In genomic region chr13:30465541-30466357, GRCh38 we compare ENCODE assay signal across 8 cellular contexts. TPM values are rescaled to one million over a fixed set of nuclear protein-coding genes. Genes with fewer than 3 reads are reported as not detected.
DNase-seq lines count a peak whose midpoint lies in the region; TF ChIP-seq lines count a peak whose summit lies in the region.

Gene HMGB1, minus strand, starts transcription at chr13:30465936. Its CDS starts 2,256 bp downstream, at chr13:30463680.

- CTCF ChIA-PET in HEK293T (lab: Yijun Ruan, JAX), result no interaction called here

- in situ Hi-C loops in SK-MEL-5 (cut with HindIII; ENCODE audit: low pct_unique_long_range_greater_than_20kb, low sequenced_read_pairs), result no loop called here

- H3K4me3 ChIP-seq in neuron (ENCODE audit: low read length) (peak within 1 kb of the TSS; percentile 64), subcutaneous abdominal adipose tissue (ENCODE audit: low read depth in 1 of 5, low read length in 5 of 5) (peak within 1 kb of the TSS in 4 of 5 donors; percentile 70 to 80 (median 76))

- H3K4me1 ChIP-seq in neuron (ENCODE audit: insufficient read depth, low read length), result peaks cover 27% of the 10 kb centered on the region
- peaks cover 3 to 38% (median 25%) of the 10 kb centered on the region in 5 donors for H3K4me1 ChIP-seq in subcutaneous abdominal adipose tissue (ENCODE audit: control insufficient read depth in 5 of 5, insufficient read depth in 5 of 5, low read length in 5 of 5)

- peak within 1 kb of the TSS in 4 of 5 donors; percentile 64 to 93 (median 82) for H3K9ac ChIP-seq in subcutaneous abdominal adipose tissue (ENCODE audit: low read length in 5 of 5)

- POLR2A ChIA-PET in HEK293T (lab: Yijun Ruan, JAX), result interaction anchor here (0.8 to 3.5 kb wide), 6 partner anchors 46 to 586 kb away, joined by 3 to 10 read pairs (median 3); partner anchors contain the start of genes KATNAL1 and USPL1

- DNase-seq in GF-D8 (lab: John Stamatoyannopoulos, UW) (peak; percentile 99), HEK293T (ENCODE audit: extremely low spot score) (peak; percentile 93), MV-4-11 (lab: John Stamatoyannopoulos, UW) (peak; percentile 99), SK-MEL-5 (ENCODE audit: low read depth, low spot score) (peak; percentile 100), foreskin melanocyte (peak; percentile 98)
- peak; percentile 97 for DNase-seq in activated naive CD4-positive, alpha-beta T cell treated with Interleukin-2 at 50 U/mL for 16 hours

- H3K36me3 ChIP-seq in neuron (ENCODE audit: insufficient read depth, low read length) (peaks cover 22% of the 10 kb centered on the region), subcutaneous abdominal adipose tissue (ENCODE audit: control insufficient read depth in 5 of 5, insufficient read depth in 5 of 5, low read length in 5 of 5) (peaks cover 5 to 12% (median 10%) of the 10 kb centered on the region in 5 donors)

- H2AFZ ChIP-seq in neuron (ENCODE audit: low read depth, low read length), result no peak within 1 kb of the TSS

- H3K27ac ChIP-seq in subcutaneous abdominal adipose tissue (ENCODE audit: low read depth, low read length), result peak within 1 kb of the TSS; percentile 94

- H3K27me3 ChIP-seq in neuron (ENCODE audit: insufficient read depth, low read length), result no peaks in the 10 kb centered on the region
- no peaks in the 10 kb centered on the region for H3K27me3 ChIP-seq in subcutaneous abdominal adipose tissue (ENCODE audit: control insufficient read depth in 5 of 5, insufficient read depth in 4 of 5, low read length in 5 of 5)

- H3K9me3 ChIP-seq in neuron (ENCODE audit: low read length) (no peaks in the 10 kb centered on the region), subcutaneous abdominal adipose tissue (ENCODE audit: control insufficient read depth in 5 of 5, low read length in 5 of 5) (no peaks in the 10 kb centered on the region)

TF ChIP-seq in HEK293T, 16 proteins besides CTCF, POLR2A, EP300 and RAD21:
- TF ChIP-seq SUZ12 (IDR thresholded peaks at IDR 0.05) (no peak), L3MBTL2 (conservative IDR thresholded peaks at IDR 0.05) (peak; percentile 79), LEF1 (IDR thresholded peaks at IDR 0.05; ENCODE audit: borderline replicate concordance) (peak; percentile 20; the same call in 1 of the 2 replicates), HDGF (IDR thresholded peaks at IDR 0.05; ENCODE audit: borderline replicate concordance) (peak; percentile 73; the same call in 1 of the 2 replicates), FOXM1 (IDR thresholded peaks at IDR 0.05; ENCODE audit: borderline replicate concordance) (no peak), FOXK2 (IDR thresholded peaks at IDR 0.05) (no peak), SP1 (IDR thresholded peaks at IDR 0.05) (no peak), NFRKB (IDR thresholded peaks at IDR 0.05) (peak; percentile 40; the same call in 1 of the 2 replicates), ZNF384 (IDR thresholded peaks at IDR 0.05) (no peak), BHLHE40 (IDR thresholded peaks at IDR 0.05; ENCODE audit: borderline replicate concordance) (no peak), CTBP1 (IDR thresholded peaks at IDR 0.05; ENCODE audit: borderline replicate concordance) (no peak), FOXA1 (IDR thresholded peaks at IDR 0.05) (no peak), ARNT (IDR thresholded peaks at IDR 0.05) (no peak), PKNOX1 (IDR thresholded peaks at IDR 0.05) (no peak), TARDBP (IDR thresholded peaks at IDR 0.05) (no peak), ELF4 (IDR thresholded peaks at IDR 0.05) (peak; percentile 35; the same call in 1 of the 2 replicates)
TF ChIP-seq in HEK293T: peak in this region for 5.

RNA-seq across cellular contexts. Expression of gene HMGB1, which starts in this region (rescaled TPM):
- 475 and 507 TPM in 2 replicates for total RNA-seq in SK-MEL-5 (2014; rRNA removed; shearing (Covaris generic))
- 366 and 403 TPM in 2 replicates for polyA plus RNA-seq in SK-MEL-5 (2015; cell fraction: cytosol; rRNA removed)
- 860 and 921 TPM in 2 replicates for polyA plus RNA-seq in SK-MEL-5 (2015; cell fraction: nucleus; rRNA removed)

Comparison
In these comparisons a context has a peak if more than half of its experiments do, and no peak if none do; other contexts are left out.
1. Peak in every context shown above with its lines: DNase-seq, H3K4me3 ChIP-seq and H3K27ac ChIP-seq.